In genomic region chr7:116211006-116211912, GRCh38 we compare ENCODE assay signal across 8 cellular contexts. TPM values are rescaled to one million over a fixed set of nuclear protein-coding genes. Genes with fewer than 3 reads are reported as not detected.
DNase-seq lines count a peak whose midpoint lies in the region; ATAC-seq lines count a peak whose summit lies in the region.

No MANE protein-coding gene starts in this region.

- no peaks in the 10 kb centered on the region for H3K9me3 ChIP-seq in duodenal mucosa (ENCODE audit: control insufficient read depth in 1 of 2, low read length in 2 of 2)

- peaks cover 15% of the 10 kb centered on the region for H3K36me3 Mint-ChIP-seq in activated CD4-positive, alpha-beta T cell treated with anti-CD3 and anti-CD28 coated beads, Interleukin-2, amount 10 ng/mL, durations not matched to agents 24 days and 14 days (ENCODE audit: low read depth)

- H3K9ac ChIP-seq in duodenal mucosa (ENCODE audit: low read depth in 1 of 2, low read length in 2 of 2), result peak overlapping the region; percentile 79 to 100

- H3K4me1 ChIP-seq in duodenal mucosa (ENCODE audit: control insufficient read depth in 1 of 2, insufficient read depth in 2 of 2, low read length in 2 of 2), result peaks cover 26 to 27% of the 10 kb centered on the region in 2 donors

- peak overlapping the region; percentile 95 for H3K27ac ChIP-seq in duodenal mucosa (ENCODE audit: low read depth, low read length)

- intact Hi-C loops in activated CD4-positive, alpha-beta T cell treated with anti-CD3 and anti-CD28 coated beads, Interleukin-2, amount 10 ng/mL, durations not matched to agents 24 days and 14 days (cut with micrococcal nuclease), result loop anchor here (2.0 to 10.0 kb wide), 7 partner anchors 14 to 1971 kb away; partner anchors contain the start of genes CAPZA2, LSM8 and MDFIC

- no peaks in the 10 kb centered on the region for H3K27me3 ChIP-seq in duodenal mucosa (ENCODE audit: control insufficient read depth in 1 of 2, insufficient read depth in 2 of 2, low read length in 2 of 2)

- ATAC-seq in HG02981 (IDR thresholded peaks at IDR 0.05; ENCODE audit: unreplicated experiment), result peak; percentile 70

- peak overlapping the region; percentile 94 for H3K27ac Mint-ChIP-seq in activated CD4-positive, alpha-beta T cell treated with anti-CD3 and anti-CD28 coated beads, Interleukin-2, amount 10 ng/mL, durations not matched to agents 24 days and 14 days

- H3K36me3 ChIP-seq in duodenal mucosa (ENCODE audit: control insufficient read depth in 1 of 2, insufficient read depth in 2 of 2, low read length in 2 of 2), result no peaks in the 10 kb centered on the region

- H3K27me3 Mint-ChIP-seq in activated CD4-positive, alpha-beta T cell treated with anti-CD3 and anti-CD28 coated beads, Interleukin-2, amount 10 ng/mL, durations not matched to agents 24 days and 14 days, result no peaks in the 10 kb centered on the region

- peaks cover 3% of the 10 kb centered on the region for H3K9me3 Mint-ChIP-seq in activated CD4-positive, alpha-beta T cell treated with anti-CD3 and anti-CD28 coated beads, Interleukin-2, amount 10 ng/mL, durations not matched to agents 24 days and 14 days

- peak overlapping the region; percentile 92 for H3K4me3 Mint-ChIP-seq in activated CD4-positive, alpha-beta T cell treated with anti-CD3 and anti-CD28 coated beads, Interleukin-2, amount 10 ng/mL, durations not matched to agents 24 days and 14 days

- peaks cover 42% of the 10 kb centered on the region for H3K4me1 Mint-ChIP-seq in activated CD4-positive, alpha-beta T cell treated with anti-CD3 and anti-CD28 coated beads, Interleukin-2, amount 10 ng/mL, durations not matched to agents 24 days and 14 days

- H3K4me3 ChIP-seq in duodenal mucosa (ENCODE audit: low read depth in 1 of 2, low read length in 2 of 2), result peak overlapping the region; percentile 78 to 92

- peak; percentile 18 to 44 for DNase-seq in NCI-H524 (lab: John Stamatoyannopoulos, UW)
- no peak for DNase-seq in NCI-H524 treated with DMSO at 0.1 percent for 48 hours (lab: John Stamatoyannopoulos, UW)
- peak; percentile 25 for DNase-seq in NCI-H510A (lab: John Stamatoyannopoulos, UW)
- peak; percentile 92 for DNase-seq in activated CD4-positive, alpha-beta T cell treated with anti-CD3 and anti-CD28 coated beads, Interleukin-2, amount 10 ng/mL, durations not matched to agents 24 days and 14 days
- DNase-seq in medulla oblongata (ENCODE audit: extremely low spot score), result peak; percentile 22
- peak; percentile 51 to 53 for DNase-seq in stimulated activated CD8-positive, alpha-beta memory T cell treated with anti-CD3 and anti-CD28 coated beads, Interleukin-15, amount 100 ng/mL, for 4 hours (ENCODE audit: low read depth in 2 of 2)

RNA-seq across cellular contexts. Expression of gene TES, which starts 0.9 kb away (rescaled TPM):
- 41.2 and 47.1 TPM in 2 replicates for total RNA-seq in activated CD4-positive, alpha-beta T cell treated with anti-CD3 and anti-CD28 coated beads, Interleukin-2, amount 10 ng/mL, durations not matched to agents 24 days and 14 days
